11 cellular contexts compared by ENCODE assay signal in the genomic region with DNA sequence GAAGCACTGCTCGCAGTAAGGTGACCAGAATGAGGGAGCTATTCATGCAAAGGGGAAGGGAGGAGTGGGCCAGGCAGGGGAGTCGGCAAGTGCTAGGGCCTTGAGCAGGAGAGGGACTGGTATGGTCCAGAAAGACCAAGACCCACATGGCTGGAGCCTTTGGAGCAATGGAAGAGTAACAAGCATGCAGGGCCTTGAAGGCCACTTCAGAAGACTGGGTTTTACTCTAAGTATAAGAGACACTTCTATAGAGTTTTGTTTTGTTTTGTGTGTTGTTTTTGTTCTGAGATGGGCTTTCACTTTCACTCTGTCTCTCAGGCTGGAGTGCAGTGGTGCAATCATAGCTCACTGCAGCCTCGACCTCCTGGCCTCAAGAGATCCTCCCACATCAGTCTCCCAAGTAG. TPM values are rescaled to one million over a fixed set of nuclear protein-coding genes. Genes with fewer than 3 reads are reported as not detected.
DNase-seq lines count a peak whose midpoint lies in the region; ATAC-seq, FAIRE-seq and TF ChIP-seq lines count a peak whose summit lies in the region.
"Had no signal": no experiment of that assay in that cellular context is flagged by ENCODE, and none has a peak within 500 bp of the region (broad histone marks: within the 10 kb centered on the region; RNA-seq: fewer than 3 reads in every experiment).

No MANE protein-coding gene starts in this region.

- FAIRE-seq in pancreas (lab: Jason Lieb, UNC) = no peak
- FAIRE-seq: K562 had no signal

- H3K27ac ChIP-seq in neutrophil (peak overlapping the region; percentile 72), pancreas (no peak overlapping the region)

- H3K4me1 ChIP-seq in neutrophil (ENCODE audit: control insufficient read depth in 1 of 2, insufficient read depth in 1 of 2, low read depth in 1 of 2, low read length in 1 of 2) (peaks cover 0 to 12% of the 10 kb centered on the region in 2 experiments), pancreas (peaks cover 0 to 6% (median 0%) of the 10 kb centered on the region in 3 donors)

- WGBS in pancreas, 2 donors = 74 to 81% methylated on average over 3 of the region's 3 CpGs

- peak; percentile 64 to 70 for ATAC-seq in activated CD4-positive, CD25-positive, alpha-beta regulatory T cell treated with anti-CD3 and anti-CD28 coated beads, Interleukin-2, amount 50 U/mL, for 24 hours
- ATAC-seq in HG02840 (IDR thresholded peaks at IDR 0.05; ENCODE audit: low FRiP score, unreplicated experiment) (peak; percentile 65), SK-N-SH treated with all-trans-retinoic acid at 6 μM for 48 hours (peak; percentile 20; the same call in 1 of the 3 replicates), pancreas (no peak)
- ATAC-seq: K562, left ventricle myocardium superior had no signal

- intact Hi-C loops in pancreas (cut with DNase I) = no loop called here

- no peak for DNase-seq in activated CD4-positive, CD25-positive, alpha-beta regulatory T cell (lab: John Stamatoyannopoulos, UW)
- DNase-seq in NCI-H187 (lab: John Stamatoyannopoulos, UW) = no peak
- DNase-seq in inferior parietal cortex (ENCODE audit: extremely low spot score) = no peak
- DNase-seq in pancreas = no peak
- DNase-seq: activated gamma-delta T cell treated with Interleukin-2 at 50 U/mL for 16 hours, left ventricle myocardium superior had no signal

- H3K36me3 ChIP-seq in neutrophil (no peaks in the 10 kb centered on the region), pancreas (no peaks in the 10 kb centered on the region)

- H3K27me3 ChIP-seq in neutrophil (no peaks in the 10 kb centered on the region), pancreas (no peaks in the 10 kb centered on the region)

- H3K4me3 ChIP-seq in neutrophil (ENCODE audit: low read depth in 1 of 2, low read length in 1 of 2) (peak overlapping the region in 1 of 2 experiments; percentile 20), pancreas (no peak overlapping the region)
- H3K4me3 ChIP-seq: K562 had no signal

- H3K9me3 ChIP-seq in neutrophil = no peaks in the 10 kb centered on the region
- no peaks in the 10 kb centered on the region for H3K9me3 ChIP-seq in pancreas

- TF ChIP-seq CTCF in neutrophil (IDR thresholded peaks at IDR 0.05) (no peak), pancreas (IDR thresholded peaks at IDR 0.05) (no peak)

TF ChIP-seq in SK-N-SH treated with all-trans-retinoic acid at 6 μM for 48 hours, 23 proteins besides CTCF, POLR2A, EP300 and RAD21:
- TF ChIP-seq, protein P1, sequence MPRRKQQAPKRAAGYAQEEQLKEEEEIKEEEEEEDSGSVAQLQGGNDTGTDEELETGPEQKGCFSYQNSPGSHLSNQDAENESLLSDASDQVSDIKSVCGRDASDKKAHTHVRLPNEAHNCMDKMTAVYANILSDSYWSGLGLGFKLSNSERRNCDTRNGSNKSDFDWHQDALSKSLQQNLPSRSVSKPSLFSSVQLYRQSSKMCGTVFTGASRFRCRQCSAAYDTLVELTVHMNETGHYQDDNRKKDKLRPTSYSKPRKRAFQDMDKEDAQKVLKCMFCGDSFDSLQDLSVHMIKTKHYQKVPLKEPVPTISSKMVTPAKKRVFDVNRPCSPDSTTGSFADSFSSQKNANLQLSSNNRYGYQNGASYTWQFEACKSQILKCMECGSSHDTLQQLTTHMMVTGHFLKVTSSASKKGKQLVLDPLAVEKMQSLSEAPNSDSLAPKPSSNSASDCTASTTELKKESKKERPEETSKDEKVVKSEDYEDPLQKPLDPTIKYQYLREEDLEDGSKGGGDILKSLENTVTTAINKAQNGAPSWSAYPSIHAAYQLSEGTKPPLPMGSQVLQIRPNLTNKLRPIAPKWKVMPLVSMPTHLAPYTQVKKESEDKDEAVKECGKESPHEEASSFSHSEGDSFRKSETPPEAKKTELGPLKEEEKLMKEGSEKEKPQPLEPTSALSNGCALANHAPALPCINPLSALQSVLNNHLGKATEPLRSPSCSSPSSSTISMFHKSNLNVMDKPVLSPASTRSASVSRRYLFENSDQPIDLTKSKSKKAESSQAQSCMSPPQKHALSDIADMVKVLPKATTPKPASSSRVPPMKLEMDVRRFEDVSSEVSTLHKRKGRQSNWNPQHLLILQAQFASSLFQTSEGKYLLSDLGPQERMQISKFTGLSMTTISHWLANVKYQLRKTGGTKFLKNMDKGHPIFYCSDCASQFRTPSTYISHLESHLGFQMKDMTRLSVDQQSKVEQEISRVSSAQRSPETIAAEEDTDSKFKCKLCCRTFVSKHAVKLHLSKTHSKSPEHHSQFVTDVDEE (CRISPR knock-in tag; IDR thresholded peaks at IDR 0.05) = no peak
- no peak for TF ChIP-seq ZC3H10 (CRISPR knock-in tag; IDR thresholded peaks at IDR 0.05)
- TF ChIP-seq ZNF8 (CRISPR knock-in tag; IDR thresholded peaks at IDR 0.05) = no peak
- TF ChIP-seq ZNF70 (CRISPR knock-in tag; IDR thresholded peaks at IDR 0.05) = no peak
- TF ChIP-seq SNAI2 (CRISPR knock-in tag; IDR thresholded peaks at IDR 0.05) = no peak
- TF ChIP-seq PPARA (CRISPR knock-in tag; IDR thresholded peaks at IDR 0.05; ENCODE audit: borderline replicate concordance) = no peak
- TF ChIP-seq GLIS3 (CRISPR knock-in tag; IDR thresholded peaks at IDR 0.05) = no peak
- TF ChIP-seq, protein P2, sequence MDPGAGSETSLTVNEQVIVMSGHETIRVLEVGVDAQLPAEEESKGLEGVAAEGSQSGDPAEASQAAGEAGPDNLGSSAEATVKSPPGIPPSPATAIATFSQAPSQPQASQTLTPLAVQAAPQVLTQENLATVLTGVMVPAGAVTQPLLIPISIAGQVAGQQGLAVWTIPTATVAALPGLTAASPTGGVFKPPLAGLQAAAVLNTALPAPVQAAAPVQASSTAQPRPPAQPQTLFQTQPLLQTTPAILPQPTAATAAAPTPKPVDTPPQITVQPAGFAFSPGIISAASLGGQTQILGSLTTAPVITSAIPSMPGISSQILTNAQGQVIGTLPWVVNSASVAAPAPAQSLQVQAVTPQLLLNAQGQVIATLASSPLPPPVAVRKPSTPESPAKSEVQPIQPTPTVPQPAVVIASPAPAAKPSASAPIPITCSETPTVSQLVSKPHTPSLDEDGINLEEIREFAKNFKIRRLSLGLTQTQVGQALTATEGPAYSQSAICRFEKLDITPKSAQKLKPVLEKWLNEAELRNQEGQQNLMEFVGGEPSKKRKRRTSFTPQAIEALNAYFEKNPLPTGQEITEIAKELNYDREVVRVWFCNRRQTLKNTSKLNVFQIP (CRISPR knock-in tag; IDR thresholded peaks at IDR 0.05; ENCODE audit: borderline replicate concordance, low read depth) = no peak
- TF ChIP-seq, protein P3, sequence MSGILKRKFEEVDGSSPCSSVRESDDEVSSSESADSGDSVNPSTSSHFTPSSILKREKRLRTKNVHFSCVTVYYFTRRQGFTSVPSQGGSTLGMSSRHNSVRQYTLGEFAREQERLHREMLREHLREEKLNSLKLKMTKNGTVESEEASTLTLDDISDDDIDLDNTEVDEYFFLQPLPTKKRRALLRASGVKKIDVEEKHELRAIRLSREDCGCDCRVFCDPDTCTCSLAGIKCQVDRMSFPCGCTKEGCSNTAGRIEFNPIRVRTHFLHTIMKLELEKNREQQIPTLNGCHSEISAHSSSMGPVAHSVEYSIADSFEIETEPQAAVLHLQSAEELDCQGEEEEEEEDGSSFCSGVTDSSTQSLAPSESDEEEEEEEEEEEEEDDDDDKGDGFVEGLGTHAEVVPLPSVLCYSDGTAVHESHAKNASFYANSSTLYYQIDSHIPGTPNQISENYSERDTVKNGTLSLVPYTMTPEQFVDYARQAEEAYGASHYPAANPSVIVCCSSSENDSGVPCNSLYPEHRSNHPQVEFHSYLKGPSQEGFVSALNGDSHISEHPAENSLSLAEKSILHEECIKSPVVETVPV (CRISPR knock-in tag; IDR thresholded peaks at IDR 0.05) = no peak
- no peak for TF ChIP-seq ESRRG (CRISPR knock-in tag; IDR thresholded peaks at IDR 0.05)
- no peak for TF ChIP-seq OSR1 (CRISPR knock-in tag; IDR thresholded peaks at IDR 0.05)
- no peak for TF ChIP-seq TOX (CRISPR knock-in tag; IDR thresholded peaks at IDR 0.05; ENCODE audit: borderline replicate concordance)
- TF ChIP-seq CSDC2 (CRISPR knock-in tag; IDR thresholded peaks at IDR 0.05) = no peak
- TF ChIP-seq CREB5 (CRISPR knock-in tag; IDR thresholded peaks at IDR 0.05; ENCODE audit: low read depth) = no peak
- TF ChIP-seq ARNTL (CRISPR knock-in tag; IDR thresholded peaks at IDR 0.05; ENCODE audit: borderline replicate concordance, low read depth) = no peak
- TF ChIP-seq, protein P4, sequence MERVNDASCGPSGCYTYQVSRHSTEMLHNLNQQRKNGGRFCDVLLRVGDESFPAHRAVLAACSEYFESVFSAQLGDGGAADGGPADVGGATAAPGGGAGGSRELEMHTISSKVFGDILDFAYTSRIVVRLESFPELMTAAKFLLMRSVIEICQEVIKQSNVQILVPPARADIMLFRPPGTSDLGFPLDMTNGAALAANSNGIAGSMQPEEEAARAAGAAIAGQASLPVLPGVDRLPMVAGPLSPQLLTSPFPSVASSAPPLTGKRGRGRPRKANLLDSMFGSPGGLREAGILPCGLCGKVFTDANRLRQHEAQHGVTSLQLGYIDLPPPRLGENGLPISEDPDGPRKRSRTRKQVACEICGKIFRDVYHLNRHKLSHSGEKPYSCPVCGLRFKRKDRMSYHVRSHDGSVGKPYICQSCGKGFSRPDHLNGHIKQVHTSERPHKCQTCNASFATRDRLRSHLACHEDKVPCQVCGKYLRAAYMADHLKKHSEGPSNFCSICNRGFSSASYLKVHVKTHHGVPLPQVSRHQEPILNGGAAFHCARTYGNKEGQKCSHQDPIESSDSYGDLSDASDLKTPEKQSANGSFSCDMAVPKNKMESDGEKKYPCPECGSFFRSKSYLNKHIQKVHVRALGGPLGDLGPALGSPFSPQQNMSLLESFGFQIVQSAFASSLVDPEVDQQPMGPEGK (CRISPR knock-in tag; IDR thresholded peaks at IDR 0.05; ENCODE audit: borderline replicate concordance) = no peak
- TF ChIP-seq BACH2 (CRISPR knock-in tag; IDR thresholded peaks at IDR 0.05; ENCODE audit: borderline replicate concordance) = no peak
- TF ChIP-seq TCF4 (CRISPR knock-in tag; IDR thresholded peaks at IDR 0.05; ENCODE audit: borderline replicate concordance) = no peak
- TF ChIP-seq ZFP30 (CRISPR knock-in tag; IDR thresholded peaks at IDR 0.05) = no peak

RNA-seq across cellular contexts. Expression of gene BFSP2, which starts 42.0 kb away (rescaled TPM):
- total RNA-seq in pancreas = not detected
- polyA plus RNA-seq in pancreas = not detected
- total RNA-seq: K562, left ventricle myocardium superior had no signal
- polyA plus RNA-seq: K562 had no signal

Comparison
In these comparisons a context has a peak if more than half of its experiments do, and no peak if none do; other contexts are left out.
1. ATAC-seq: peak in activated CD4-positive, CD25-positive, alpha-beta regulatory T cell treated with anti-CD3 and anti-CD28 coated beads, Interleukin-2, amount 50 U/mL, for 24 hours (2 of 2), HG02840 (single experiment) and SK-N-SH treated with all-trans-retinoic acid at 6 μM for 48 hours (single experiment); none in pancreas (0 of 4).